Comparison of ENCODE assay signal across 9 cellular contexts in genomic region chr19:7681336-7682174, GRCh38. TPM values are rescaled to one million over a fixed set of nuclear protein-coding genes. Genes with fewer than 3 reads are reported as not detected.
DNase-seq lines count a peak whose midpoint lies in the region; ATAC-seq, FAIRE-seq and TF ChIP-seq lines count a peak whose summit lies in the region.
"Had no signal": no experiment of that assay in that cellular context is flagged by ENCODE, and none has a peak within 500 bp of the region (broad histone marks: within the 10 kb centered on the region; RNA-seq: fewer than 3 reads in every experiment).

No MANE protein-coding gene starts in this region.

- peaks cover 16 to 21% of the 10 kb centered on the region in 2 donors for H3K36me3 ChIP-seq in neuronal stem cell (replicated peaks in 1 of 2; ENCODE audit: control insufficient read depth in 2 of 2, insufficient read depth in 2 of 2, low read length in 2 of 2)

- H2BK12ac ChIP-seq in neuronal stem cell (ENCODE audit: low read length) = peak overlapping the region; percentile 16

- H3K4me2 ChIP-seq in neuronal stem cell (ENCODE audit: insufficient read depth, low read length, poor library complexity, severe bottlenecking) = peak overlapping the region; percentile 92

- H3K4me1 Mint-ChIP-seq in activated naive CD4-positive, alpha-beta T cell treated with anti-CD3 and anti-CD28 coated beads for 36 hours (ENCODE audit: low read depth) = peaks cover 41% of the 10 kb centered on the region

- H3K9me3 Mint-ChIP-seq in activated naive CD4-positive, alpha-beta T cell treated with anti-CD3 and anti-CD28 coated beads for 36 hours = no peaks in the 10 kb centered on the region

- no peak overlapping the region for H4K8ac ChIP-seq in neuronal stem cell (ENCODE audit: low read depth, low read length)

- H3K27ac ChIP-seq in neuronal stem cell (replicated peaks; ENCODE audit: low read length) = no peak overlapping the region

- peak; percentile 54 for TF ChIP-seq CTCF in D721Med (IDR thresholded peaks at IDR 0.05; ENCODE audit: insufficient read depth, missing control alignments)

- H2BK120ac ChIP-seq in neuronal stem cell (ENCODE audit: low read depth, low read length) = peak overlapping the region; percentile 91

- H3K79me1 ChIP-seq in neuronal stem cell (ENCODE audit: low read depth, low read length) = peaks cover 17% of the 10 kb centered on the region

- peaks cover 12% of the 10 kb centered on the region for H3K27me3 Mint-ChIP-seq in activated naive CD4-positive, alpha-beta T cell treated with anti-CD3 and anti-CD28 coated beads for 36 hours (ENCODE audit: low read depth)

- H3K23ac ChIP-seq in neuronal stem cell (ENCODE audit: low read depth, low read length, poor library complexity) = peak overlapping the region; percentile 83

- H3K27ac Mint-ChIP-seq in activated naive CD4-positive, alpha-beta T cell treated with anti-CD3 and anti-CD28 coated beads for 36 hours = peak overlapping the region; percentile 88

- H4K91ac ChIP-seq in neuronal stem cell (ENCODE audit: low read depth, low read length, poor library complexity) = no peak overlapping the region

- H3K9me3 ChIP-seq in neuronal stem cell (replicated peaks in 1 of 2; ENCODE audit: control insufficient read depth in 2 of 2, insufficient read depth in 1 of 2, low read depth in 1 of 2, low read length in 2 of 2) = no peaks in the 10 kb centered on the region

- H2BK5ac ChIP-seq in neuronal stem cell (ENCODE audit: low read length) = peak overlapping the region; percentile 48

- H3K4me3 Mint-ChIP-seq in activated naive CD4-positive, alpha-beta T cell treated with anti-CD3 and anti-CD28 coated beads for 36 hours = peak overlapping the region; percentile 92

- DNase-seq in D721Med (ENCODE audit: insufficient read length, low spot score) (peak; percentile 91), SIG-M5 treated with dmso at 0.1 percent for 504 hours (lab: John Stamatoyannopoulos, UW; ENCODE audit: unreplicated experiment) (peak; percentile 95), frontal cortex (ENCODE audit: low spot score in 2 of 2) (peak; percentile 80 to 83), neuronal stem cell (ENCODE audit: low spot score) (peak; percentile 67), stromal cell of bone marrow (ENCODE audit: low read depth) (peak; percentile 62), COR-L47 (lab: John Stamatoyannopoulos, UW) (no peak)
- peak; percentile 96 for DNase-seq in activated naive CD4-positive, alpha-beta T cell treated with anti-CD3 and anti-CD28 coated beads for 36 hours

- peak overlapping the region; percentile 98 for H2AK5ac ChIP-seq in neuronal stem cell (ENCODE audit: low read depth, low read length)

- peak overlapping the region; percentile 100 for H3K9ac ChIP-seq in neuronal stem cell (ENCODE audit: low read depth, low read length, poor library complexity)

- H3K14ac ChIP-seq in neuronal stem cell (ENCODE audit: low read length) = peak overlapping the region; percentile 99

- CTCF ChIA-PET in activated naive CD4-positive, alpha-beta T cell treated with anti-CD3 and anti-CD28 coated beads for 36 hours (lab: Charles Lee) = interaction anchor here (0.6 to 4.0 kb wide), 44 partner anchors 11 to 612 kb away, joined by 3 to 52 read pairs (median 4); partner anchors contain the start of genes ARHGEF18, CD209, PET100 and RETN

- peak overlapping the region; percentile 97 to 98 for H3K4me3 ChIP-seq in neuronal stem cell (ENCODE audit: low read length in 2 of 2)

- H3K36me3 Mint-ChIP-seq in activated naive CD4-positive, alpha-beta T cell treated with anti-CD3 and anti-CD28 coated beads for 36 hours (ENCODE audit: low read depth) = peaks cover 10% of the 10 kb centered on the region

- FAIRE-seq in D721Med (lab: Jason Lieb, UNC) = no peak
- no peak for FAIRE-seq in frontal cortex (lab: Jason Lieb, UNC)
- FAIRE-seq: islet of Langerhans had no signal

- H3K4me1 ChIP-seq in neuronal stem cell (ENCODE audit: control insufficient read depth in 2 of 2, insufficient read depth in 1 of 2, low read depth in 1 of 2, low read length in 2 of 2) = peaks cover 9 to 10% of the 10 kb centered on the region in 2 donors

- peak overlapping the region; percentile 94 for H2AFZ ChIP-seq in neuronal stem cell (ENCODE audit: low read length)

- H3K27me3 ChIP-seq in neuronal stem cell (ENCODE audit: control insufficient read depth in 3 of 3, insufficient read depth in 3 of 3, low read depth in 1 of 3, low read length in 3 of 3) = peaks cover 0 to 11% (median 8%) of the 10 kb centered on the region in 3 experiments

- ATAC-seq in HG03196 (IDR thresholded peaks at IDR 0.05; ENCODE audit: unreplicated experiment) = peak; percentile 4

- WGBS in neuronal stem cell (ENCODE audit: extremely low coverage in 2 of 2, insufficient read length in 2 of 2, insufficient replicate concordance in 1 of 2), 2 donors = no CpG with 5 or more reads among the region's 43 CpGs

- H2BK15ac ChIP-seq in neuronal stem cell (ENCODE audit: low read length) = peak overlapping the region; percentile 58

- intact Hi-C loops in activated naive CD4-positive, alpha-beta T cell treated with anti-CD3 and anti-CD28 coated beads for 36 hours (cut with micrococcal nuclease) = loop anchor here (1.0 to 2.0 kb wide), 5 partner anchors 24 to 579 kb away; partner anchors contain the start of gene SNAPC2

- peak overlapping the region; percentile 99 for H3K18ac ChIP-seq in neuronal stem cell (ENCODE audit: low read length)

- peak overlapping the region; percentile 84 for H3K4ac ChIP-seq in neuronal stem cell (ENCODE audit: low read length)

RNA-seq across cellular contexts. Expression of gene TRAPPC5, which starts 0.9 kb away (rescaled TPM):
- 10 to 100 TPM; 74.7 to 82.4 TPM for total RNA-seq in activated naive CD4-positive, alpha-beta T cell treated with anti-CD3 and anti-CD28 coated beads for 36 hours
- total RNA-seq in frontal cortex = 15.5 TPM
- polyA plus RNA-seq in neuronal stem cell (2013, experiment 1 of 2) = 57.8 TPM
- polyA plus RNA-seq in neuronal stem cell (2013, experiment 2 of 2) = 52.6 TPM

RNA-seq across cellular contexts. Expression of gene MCEMP1, which starts 4.7 kb away (rescaled TPM):
- not detected for total RNA-seq in activated naive CD4-positive, alpha-beta T cell treated with anti-CD3 and anti-CD28 coated beads for 36 hours
- total RNA-seq in frontal cortex = not detected
- not detected for polyA plus RNA-seq in neuronal stem cell (2013, experiment 1 of 2)
- polyA plus RNA-seq in neuronal stem cell (2013, experiment 2 of 2) = not detected

RNA-seq across cellular contexts. Expression of gene RETN, which starts 12.7 kb away (rescaled TPM):
- not detected for total RNA-seq in activated naive CD4-positive, alpha-beta T cell treated with anti-CD3 and anti-CD28 coated beads for 36 hours
- total RNA-seq in frontal cortex = not detected
- polyA plus RNA-seq in neuronal stem cell (2013, experiment 1 of 2) = not detected
- polyA plus RNA-seq in neuronal stem cell (2013, experiment 2 of 2) = not detected

RNA-seq across cellular contexts. Expression of gene FCER2, which starts 20.4 kb away (rescaled TPM):
- under 1 TPM; 0.86 to 0.89 TPM for total RNA-seq in activated naive CD4-positive, alpha-beta T cell treated with anti-CD3 and anti-CD28 coated beads for 36 hours
- total RNA-seq in frontal cortex = not detected
- polyA plus RNA-seq in neuronal stem cell (2013, experiment 1 of 2) = 0.03 TPM
- polyA plus RNA-seq in neuronal stem cell (2013, experiment 2 of 2) = not detected

RNA-seq across cellular contexts. Expression of gene STXBP2, which starts 44.6 kb away (rescaled TPM):
- 10 to 100 TPM; 88.4 to 92.4 TPM for total RNA-seq in activated naive CD4-positive, alpha-beta T cell treated with anti-CD3 and anti-CD28 coated beads for 36 hours
- 2.4 TPM for total RNA-seq in frontal cortex
- 15.8 TPM for polyA plus RNA-seq in neuronal stem cell (2013, experiment 1 of 2)
- polyA plus RNA-seq in neuronal stem cell (2013, experiment 2 of 2) = 14.9 TPM
